In the genomic region with DNA sequence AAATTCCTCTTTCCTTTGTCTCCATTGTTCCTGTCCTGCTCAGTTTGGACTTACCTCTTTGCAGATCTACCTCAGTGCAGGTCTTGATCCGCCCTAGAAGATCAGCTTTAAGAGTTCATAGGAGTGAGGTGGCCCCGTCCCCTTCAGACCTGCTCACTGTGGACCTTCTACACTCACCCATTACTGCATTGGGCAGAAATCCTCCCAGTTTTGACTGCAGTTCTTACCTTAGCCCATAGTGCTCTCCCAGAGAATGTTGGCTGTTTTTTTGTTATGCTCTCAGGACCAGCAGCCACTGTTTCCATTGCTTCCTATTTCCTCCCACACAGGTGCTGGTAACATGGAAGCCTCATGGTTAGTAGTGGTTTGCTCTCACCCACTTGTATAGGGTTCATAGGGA, we compare ENCODE assay signal across 1 cellular context.
TF ChIP-seq lines count a peak whose summit lies in the region.

No MANE protein-coding gene starts in this region.

TF ChIP-seq in GM23338, 12 proteins besides CTCF, POLR2A, EP300 and RAD21 (continued from another document):
- TF ChIP-seq, protein P1, sequence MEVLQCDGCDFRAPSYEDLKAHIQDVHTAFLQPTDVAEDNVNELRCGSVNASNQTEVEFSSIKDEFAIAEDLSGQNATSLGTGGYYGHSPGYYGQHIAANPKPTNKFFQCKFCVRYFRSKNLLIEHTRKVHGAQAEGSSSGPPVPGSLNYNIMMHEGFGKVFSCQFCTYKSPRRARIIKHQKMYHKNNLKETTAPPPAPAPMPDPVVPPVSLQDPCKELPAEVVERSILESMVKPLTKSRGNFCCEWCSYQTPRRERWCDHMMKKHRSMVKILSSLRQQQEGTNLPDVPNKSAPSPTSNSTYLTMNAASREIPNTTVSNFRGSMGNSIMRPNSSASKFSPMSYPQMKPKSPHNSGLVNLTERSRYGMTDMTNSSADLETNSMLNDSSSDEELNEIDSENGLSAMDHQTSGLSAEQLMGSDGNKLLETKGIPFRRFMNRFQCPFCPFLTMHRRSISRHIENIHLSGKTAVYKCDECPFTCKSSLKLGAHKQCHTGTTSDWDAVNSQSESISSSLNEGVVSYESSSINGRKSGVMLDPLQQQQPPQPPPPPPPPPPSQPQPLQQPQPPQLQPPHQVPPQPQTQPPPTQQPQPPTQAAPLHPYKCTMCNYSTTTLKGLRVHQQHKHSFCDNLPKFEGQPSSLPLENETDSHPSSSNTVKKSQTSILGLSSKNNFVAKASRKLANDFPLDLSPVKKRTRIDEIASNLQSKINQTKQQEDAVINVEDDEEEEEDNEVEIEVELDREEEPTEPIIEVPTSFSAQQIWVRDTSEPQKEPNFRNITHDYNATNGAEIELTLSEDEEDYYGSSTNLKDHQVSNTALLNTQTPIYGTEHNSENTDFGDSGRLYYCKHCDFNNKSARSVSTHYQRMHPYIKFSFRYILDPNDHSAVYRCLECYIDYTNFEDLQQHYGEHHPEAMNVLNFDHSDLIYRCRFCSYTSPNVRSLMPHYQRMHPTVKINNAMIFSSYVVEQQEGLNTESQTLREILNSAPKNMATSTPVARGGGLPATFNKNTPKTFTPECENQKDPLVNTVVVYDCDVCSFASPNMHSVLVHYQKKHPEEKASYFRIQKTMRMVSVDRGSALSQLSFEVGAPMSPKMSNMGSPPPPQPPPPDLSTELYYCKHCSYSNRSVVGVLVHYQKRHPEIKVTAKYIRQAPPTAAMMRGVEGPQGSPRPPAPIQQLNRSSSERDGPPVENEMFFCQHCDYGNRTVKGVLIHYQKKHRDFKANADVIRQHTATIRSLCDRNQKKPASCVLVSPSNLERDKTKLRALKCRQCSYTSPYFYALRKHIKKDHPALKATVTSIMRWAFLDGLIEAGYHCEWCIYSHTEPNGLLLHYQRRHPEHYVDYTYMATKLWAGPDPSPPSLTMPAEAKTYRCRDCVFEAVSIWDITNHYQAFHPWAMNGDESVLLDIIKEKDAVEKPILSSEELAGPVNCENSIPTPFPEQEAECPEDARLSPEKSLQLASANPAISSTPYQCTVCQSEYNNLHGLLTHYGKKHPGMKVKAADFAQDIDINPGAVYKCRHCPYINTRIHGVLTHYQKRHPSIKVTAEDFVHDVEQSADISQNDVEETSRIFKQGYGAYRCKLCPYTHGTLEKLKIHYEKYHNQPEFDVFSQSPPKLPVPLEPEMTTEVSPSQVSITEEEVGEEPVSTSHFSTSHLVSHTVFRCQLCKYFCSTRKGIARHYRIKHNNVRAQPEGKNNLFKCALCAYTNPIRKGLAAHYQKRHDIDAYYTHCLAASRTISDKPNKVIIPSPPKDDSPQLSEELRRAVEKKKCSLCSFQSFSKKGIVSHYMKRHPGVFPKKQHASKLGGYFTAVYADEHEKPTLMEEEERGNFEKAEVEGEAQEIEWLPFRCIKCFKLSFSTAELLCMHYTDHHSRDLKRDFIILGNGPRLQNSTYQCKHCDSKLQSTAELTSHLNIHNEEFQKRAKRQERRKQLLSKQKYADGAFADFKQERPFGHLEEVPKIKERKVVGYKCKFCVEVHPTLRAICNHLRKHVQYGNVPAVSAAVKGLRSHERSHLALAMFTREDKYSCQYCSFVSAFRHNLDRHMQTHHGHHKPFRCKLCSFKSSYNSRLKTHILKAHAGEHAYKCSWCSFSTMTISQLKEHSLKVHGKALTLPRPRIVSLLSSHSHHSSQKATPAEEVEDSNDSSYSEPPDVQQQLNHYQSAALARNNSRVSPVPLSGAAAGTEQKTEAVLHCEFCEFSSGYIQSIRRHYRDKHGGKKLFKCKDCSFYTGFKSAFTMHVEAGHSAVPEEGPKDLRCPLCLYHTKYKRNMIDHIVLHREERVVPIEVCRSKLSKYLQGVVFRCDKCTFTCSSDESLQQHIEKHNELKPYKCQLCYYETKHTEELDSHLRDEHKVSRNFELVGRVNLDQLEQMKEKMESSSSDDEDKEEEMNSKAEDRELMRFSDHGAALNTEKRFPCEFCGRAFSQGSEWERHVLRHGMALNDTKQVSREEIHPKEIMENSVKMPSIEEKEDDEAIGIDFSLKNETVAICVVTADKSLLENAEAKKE (CRISPR knock-in tag; IDR thresholded peaks at IDR 0.05) = no peak
- no peak for TF ChIP-seq POLR2AphosphoS5 (IDR thresholded peaks at IDR 0.05; ENCODE audit: low read depth)
- TF ChIP-seq STAT1 (IDR thresholded peaks at IDR 0.05; ENCODE audit: unreplicated experiment) = no peak
- TF ChIP-seq, protein P2, sequence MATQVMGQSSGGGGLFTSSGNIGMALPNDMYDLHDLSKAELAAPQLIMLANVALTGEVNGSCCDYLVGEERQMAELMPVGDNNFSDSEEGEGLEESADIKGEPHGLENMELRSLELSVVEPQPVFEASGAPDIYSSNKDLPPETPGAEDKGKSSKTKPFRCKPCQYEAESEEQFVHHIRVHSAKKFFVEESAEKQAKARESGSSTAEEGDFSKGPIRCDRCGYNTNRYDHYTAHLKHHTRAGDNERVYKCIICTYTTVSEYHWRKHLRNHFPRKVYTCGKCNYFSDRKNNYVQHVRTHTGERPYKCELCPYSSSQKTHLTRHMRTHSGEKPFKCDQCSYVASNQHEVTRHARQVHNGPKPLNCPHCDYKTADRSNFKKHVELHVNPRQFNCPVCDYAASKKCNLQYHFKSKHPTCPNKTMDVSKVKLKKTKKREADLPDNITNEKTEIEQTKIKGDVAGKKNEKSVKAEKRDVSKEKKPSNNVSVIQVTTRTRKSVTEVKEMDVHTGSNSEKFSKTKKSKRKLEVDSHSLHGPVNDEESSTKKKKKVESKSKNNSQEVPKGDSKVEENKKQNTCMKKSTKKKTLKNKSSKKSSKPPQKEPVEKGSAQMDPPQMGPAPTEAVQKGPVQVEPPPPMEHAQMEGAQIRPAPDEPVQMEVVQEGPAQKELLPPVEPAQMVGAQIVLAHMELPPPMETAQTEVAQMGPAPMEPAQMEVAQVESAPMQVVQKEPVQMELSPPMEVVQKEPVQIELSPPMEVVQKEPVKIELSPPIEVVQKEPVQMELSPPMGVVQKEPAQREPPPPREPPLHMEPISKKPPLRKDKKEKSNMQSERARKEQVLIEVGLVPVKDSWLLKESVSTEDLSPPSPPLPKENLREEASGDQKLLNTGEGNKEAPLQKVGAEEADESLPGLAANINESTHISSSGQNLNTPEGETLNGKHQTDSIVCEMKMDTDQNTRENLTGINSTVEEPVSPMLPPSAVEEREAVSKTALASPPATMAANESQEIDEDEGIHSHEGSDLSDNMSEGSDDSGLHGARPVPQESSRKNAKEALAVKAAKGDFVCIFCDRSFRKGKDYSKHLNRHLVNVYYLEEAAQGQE (IDR thresholded peaks at IDR 0.05; ENCODE audit: unreplicated experiment) = no peak
- no peak for TF ChIP-seq ZNF114 (CRISPR knock-in tag; IDR thresholded peaks at IDR 0.05)
- TF ChIP-seq JUNB (IDR thresholded peaks at IDR 0.05; ENCODE audit: unreplicated experiment) = no peak
- no peak for TF ChIP-seq NANOG (IDR thresholded peaks at IDR 0.05; ENCODE audit: borderline replicate concordance)
- no peak for TF ChIP-seq ZNF331 (CRISPR knock-in tag; IDR thresholded peaks at IDR 0.05; ENCODE audit: low read depth)
- TF ChIP-seq EZH2 (IDR thresholded peaks at IDR 0.05; ENCODE audit: low read depth, unreplicated experiment) = no peak
- TF ChIP-seq, protein P3, sequence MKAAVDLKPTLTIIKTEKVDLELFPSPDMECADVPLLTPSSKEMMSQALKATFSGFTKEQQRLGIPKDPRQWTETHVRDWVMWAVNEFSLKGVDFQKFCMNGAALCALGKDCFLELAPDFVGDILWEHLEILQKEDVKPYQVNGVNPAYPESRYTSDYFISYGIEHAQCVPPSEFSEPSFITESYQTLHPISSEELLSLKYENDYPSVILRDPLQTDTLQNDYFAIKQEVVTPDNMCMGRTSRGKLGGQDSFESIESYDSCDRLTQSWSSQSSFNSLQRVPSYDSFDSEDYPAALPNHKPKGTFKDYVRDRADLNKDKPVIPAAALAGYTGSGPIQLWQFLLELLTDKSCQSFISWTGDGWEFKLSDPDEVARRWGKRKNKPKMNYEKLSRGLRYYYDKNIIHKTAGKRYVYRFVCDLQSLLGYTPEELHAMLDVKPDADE (IDR thresholded peaks at IDR 0.05) = no peak
- TF ChIP-seq EZH2phosphoT487 (IDR thresholded peaks at IDR 0.05; ENCODE audit: unreplicated experiment) = no peak
